ENCODE assay signal across 10 cellular contexts in genomic region chr1:97461782-97462181, GRCh38.
DNase-seq lines count a peak whose midpoint lies in the region; ATAC-seq and TF ChIP-seq lines count a peak whose summit lies in the region.
"Had no signal": no experiment of that assay in that cellular context is flagged by ENCODE, and none has a peak within 500 bp of the region (broad histone marks: within the 10 kb centered on the region; RNA-seq: fewer than 3 reads in every experiment).

No MANE protein-coding gene starts in this region.

- TF ChIP-seq CTCF in NB4 (IDR thresholded peaks at IDR 0.05; ENCODE audit: low read depth, low read length) (no peak), upper lobe of right lung (IDR thresholded peaks at IDR 0.05) (no peak)

- intact Hi-C loops in Right ventricle myocardium superior (cut with DNase I): no loop called here
- intact Hi-C loops in right cardiac atrium (cut with DNase I): no loop called here
- intact Hi-C loops in upper lobe of right lung (cut with DNase I): no loop called here

- H3K27ac ChIP-seq in right cardiac atrium (ENCODE audit: low read length): no peak overlapping the region
- no peak overlapping the region for H3K27ac ChIP-seq in upper lobe of right lung
- H3K27ac ChIP-seq: neural progenitor cell had no signal

- DNase-seq in Right ventricle myocardium superior (no peak), right cardiac atrium (no peak), NB4 (ENCODE audit: low read depth) (peak; percentile 4), upper lobe of right lung (no peak), NCI-H526 treated with DMSO at 0.1 percent for 48 hours (lab: John Stamatoyannopoulos, UW) (no peak), NCI-H2171 (lab: John Stamatoyannopoulos, UW) (no peak), GM19240 (ENCODE audit: insufficient read length, low spot score) (no peak)

- ATAC-seq in Right ventricle myocardium superior (ENCODE audit: poor library complexity): peak; percentile 86
- no peak for ATAC-seq in right cardiac atrium
- peak; percentile 86 for ATAC-seq in HG02884 (IDR thresholded peaks at IDR 0.05; ENCODE audit: unreplicated experiment)
- no peak for ATAC-seq in upper lobe of right lung
- ATAC-seq: GM23338 had no signal

- H3K9me3 ChIP-seq in right cardiac atrium (ENCODE audit: control insufficient read depth, low read length) (no peaks in the 10 kb centered on the region), upper lobe of right lung (no peaks in the 10 kb centered on the region)

- H3K27me3 ChIP-seq in right cardiac atrium (ENCODE audit: control insufficient read depth, insufficient read depth) (no peaks in the 10 kb centered on the region), upper lobe of right lung (no peaks in the 10 kb centered on the region)
- H3K27me3 ChIP-seq: neural progenitor cell had no signal

- H3K36me3 ChIP-seq in upper lobe of right lung: no peaks in the 10 kb centered on the region
- H3K36me3 ChIP-seq: neural progenitor cell had no signal

- no peak for TF ChIP-seq POLR2A in NB4 (IDR thresholded peaks at IDR 0.05; ENCODE audit: extremely low read depth, insufficient read length)

- H3K4me3 ChIP-seq in right cardiac atrium (ENCODE audit: low read length) (no peak overlapping the region), NB4 (ENCODE audit: low read depth, low read length) (no peak overlapping the region), upper lobe of right lung (no peak overlapping the region)
- H3K4me3 ChIP-seq: GM23338, neural progenitor cell had no signal

- H3K4me1 ChIP-seq in right cardiac atrium (ENCODE audit: control insufficient read depth, insufficient read depth, low read length): no peaks in the 10 kb centered on the region
- H3K4me1 ChIP-seq in upper lobe of right lung: no peaks in the 10 kb centered on the region
- H3K4me1 ChIP-seq: neural progenitor cell had no signal

Comparison
In these comparisons a context has a peak if more than half of its experiments do, and no peak if none do; other contexts are left out.
1. ATAC-seq: peak in Right ventricle myocardium superior (single experiment) and HG02884 (single experiment); none in right cardiac atrium (0 of 2) and upper lobe of right lung (single experiment).